In the genomic region with DNA sequence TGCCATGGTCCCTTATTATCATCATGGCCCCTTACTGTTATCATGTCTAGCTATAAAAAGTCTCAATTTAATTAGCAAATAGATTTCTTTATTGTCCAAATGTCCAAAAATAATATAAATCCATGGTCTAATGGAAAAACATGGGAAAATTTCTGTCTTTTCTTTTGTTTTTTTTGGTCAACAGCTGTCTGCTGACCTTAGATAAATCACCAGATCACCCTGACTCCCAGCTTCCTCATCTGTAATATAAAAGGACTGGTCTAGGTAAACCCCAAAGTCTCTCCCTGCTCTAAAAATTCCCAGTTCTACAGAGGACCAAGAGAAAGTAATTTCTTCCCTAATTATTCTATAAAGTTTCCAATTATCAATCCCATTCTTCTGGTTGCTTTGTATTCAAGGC, we compare ENCODE assay signal across 21 cellular contexts.
"Had no signal": no experiment of that assay in that cellular context is flagged by ENCODE, and none has a peak within 500 bp of the region (broad histone marks: within the 10 kb centered on the region; RNA-seq: fewer than 3 reads in every experiment).

No MANE protein-coding gene starts in this region.

- H3K9me3 ChIP-seq: ascending aorta, breast epithelium, right atrium auricular region, transverse colon had no signal

- H3K4me3 Mint-ChIP-seq: nephron had no signal

- H3K4me3 ChIP-seq: ascending aorta, breast epithelium, right atrium auricular region, skin epidermis, transverse colon had no signal

- H3K27ac ChIP-seq: ascending aorta, breast epithelium, transverse colon had no signal

- H3K27me3 ChIP-seq: ascending aorta, breast epithelium, right atrium auricular region, transverse colon had no signal

- H3K27ac Mint-ChIP-seq: activated T-cell treated with anti-CD3 and anti-CD28 coated beads, Interleukin-2, amount 50 U/mL, for 72 hours; progenitor cell of endocrine pancreas had no signal

- ATAC-seq: activated T-cell treated with anti-CD3 and anti-CD28 coated beads, Interleukin-2, amount 50 U/mL, for 72 hours; left ventricle myocardium superior had no signal

- H3K9me3 Mint-ChIP-seq: activated T-cell treated with anti-CD3 and anti-CD28 coated beads, Interleukin-2, amount 50 U/mL, for 72 hours had no signal

- H3K36me3 ChIP-seq: ascending aorta, breast epithelium, right atrium auricular region, transverse colon had no signal

- DNase-seq: activated CD4-positive, alpha-beta T cell treated with anti-CD3 and anti-CD28 coated beads for 1 hour; activated CD4-positive, alpha-beta T cell treated with anti-CD3 and anti-CD28 coated beads, Interleukin-2, amount 50 U/mL, for 4 hours; activated CD8-positive, alpha-beta memory T cell treated with anti-CD3 and anti-CD28 coated beads, Interleukin-2, amount 50 U/mL, for 48 hours; activated gamma-delta T cell treated with Interleukin-2 at 50 U/mL for 16 hours; activated T-cell treated with anti-CD3 and anti-CD28 coated beads, Interleukin-2, amount 50 U/mL, for 72 hours; hippocampal formation; left ventricle myocardium superior; mesendoderm; occipital lobe; stimulated activated CD4-positive, alpha-beta T cell treated with anti-CD3 and anti-CD28 coated beads, Interleukin-4, amount 100 ng/mL, for 4 hours; stimulated activated CD8-positive, alpha-beta memory T cell treated with anti-CD3 and anti-CD28 coated beads, Interleukin-4, amount 100 ng/mL, for 48 hours; stimulated activated naive CD4-positive, alpha-beta T cell treated with Interleukin-2 at 50 U/mL for 16 hours; substantia nigra; SW 1271; transverse colon had no signal

- H3K4me1 ChIP-seq: breast epithelium had no signal
